Comparison of ENCODE assay signal across 13 cellular contexts in the genomic region with DNA sequence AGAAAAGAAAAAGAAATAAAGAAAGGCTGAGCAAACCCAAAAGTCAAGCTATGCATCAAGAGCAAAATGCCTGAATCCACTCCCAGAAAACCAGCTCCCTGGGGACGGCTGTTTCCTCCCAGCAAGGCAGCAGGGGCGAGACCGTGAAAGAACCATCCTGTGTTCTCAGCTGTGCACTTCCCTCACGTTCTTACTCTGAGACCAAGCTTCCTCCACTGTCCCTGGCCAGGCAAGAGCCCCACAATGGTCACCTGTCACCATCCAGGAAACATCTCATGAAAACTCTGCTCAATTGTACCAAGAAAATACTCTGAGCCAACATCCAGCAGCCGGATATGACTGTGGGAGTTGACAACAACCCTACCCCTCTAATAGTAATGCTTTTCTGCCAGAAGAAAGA. TPM values are rescaled to one million over a fixed set of nuclear protein-coding genes. Genes with fewer than 3 reads are reported as not detected.
DNase-seq lines count a peak whose midpoint lies in the region; ATAC-seq and TF ChIP-seq lines count a peak whose summit lies in the region.
"Had no signal": no experiment of that assay in that cellular context is flagged by ENCODE, and none has a peak within 500 bp of the region (broad histone marks: within the 10 kb centered on the region; RNA-seq: fewer than 3 reads in every experiment).

No MANE protein-coding gene starts in this region.

- TF ChIP-seq CTCF in GM10248 (IDR thresholded peaks at IDR 0.05; ENCODE audit: control extremely low read depth, extremely low read depth, low read depth, missing control alignments) (no peak), cardiac fibroblast (IDR thresholded peaks at IDR 0.05; ENCODE audit: low read depth, low read length) (no peak), omental fat pad (IDR thresholded peaks at IDR 0.05) (no peak)

- no peak overlapping the region for H3K4me3 ChIP-seq in cardiac fibroblast (replicated peaks in 1 of 2; ENCODE audit: low read depth in 2 of 2, low read length in 2 of 2)
- H3K4me3 ChIP-seq: cardiac muscle cell had no signal

- peak; percentile 54 for ATAC-seq in HG02642 (IDR thresholded peaks at IDR 0.05; ENCODE audit: poor library complexity, unreplicated experiment)
- peak; percentile 38 for ATAC-seq in omental fat pad (ENCODE audit: low FRiP score)

- POLR2A ChIA-PET in GM10248 (lab: Yijun Ruan, JAX): interaction anchor here (0.6 to 0.7 kb wide), 2 partner anchors 277 to 377 kb away, joined by 3 read pairs; no protein-coding TSS in a partner anchor

- DNase-seq in GM10248 (ENCODE audit: extremely low spot score) (peak; percentile 40), cardiac fibroblast (ENCODE audit: low read depth in 2 of 2) (peak; percentile 57 to 77), omental fat pad (ENCODE audit: low spot score) (no peak), HPDE6-E6E7 (ENCODE audit: extremely low spot score) (no peak), SK-N-DZ (ENCODE audit: low spot score) (no peak), NCI-H345 (lab: John Stamatoyannopoulos, UW) (no peak)
- DNase-seq in activated naive CD4-positive, alpha-beta T cell treated with Interleukin-2 at 50 U/mL for 16 hours: no peak
- DNase-seq: COR-L47; NCI-H1048; stimulated activated CD4-positive, alpha-beta T cell treated with anti-CD3 and anti-CD28 coated beads, Interleukin-4, amount 100 ng/mL, for 4 hours had no signal

- CTCF ChIA-PET in GM10248 (lab: Yijun Ruan, JAX): interaction anchor here (1.0 to 3.1 kb wide), 7 partner anchors 10 to 51 kb away, joined by 3 to 14 read pairs (median 4); no protein-coding TSS in a partner anchor

RNA-seq across cellular contexts. Expression of a gene that starts 22.9 kb away (rescaled TPM):
- 10 to 100 TPM; 34.7 to 67.9 (median 49.4) TPM for total RNA-seq in omental fat pad
- 0.08 and 0.97 TPM in 2 replicates for polyA plus RNA-seq in SK-N-DZ (2014; cell fraction: cytosol; rRNA removed)
- not detected in 2 replicates for polyA plus RNA-seq in SK-N-DZ (2014; cell fraction: nucleus; rRNA removed)
- polyA plus RNA-seq: neural cell had no signal

Comparison
In these comparisons a context has a peak if more than half of its experiments do, and no peak if none do; other contexts are left out.
1. DNase-seq: peak in GM10248 (single experiment) and cardiac fibroblast (2 of 2); none in omental fat pad (single experiment), activated naive CD4-positive, alpha-beta T cell treated with Interleukin-2 at 50 U/mL for 16 hours (single experiment), HPDE6-E6E7 (single experiment), SK-N-DZ (single experiment) and NCI-H345 (single experiment).